ENCODE assay signal across 8 cellular contexts in the genomic region with DNA sequence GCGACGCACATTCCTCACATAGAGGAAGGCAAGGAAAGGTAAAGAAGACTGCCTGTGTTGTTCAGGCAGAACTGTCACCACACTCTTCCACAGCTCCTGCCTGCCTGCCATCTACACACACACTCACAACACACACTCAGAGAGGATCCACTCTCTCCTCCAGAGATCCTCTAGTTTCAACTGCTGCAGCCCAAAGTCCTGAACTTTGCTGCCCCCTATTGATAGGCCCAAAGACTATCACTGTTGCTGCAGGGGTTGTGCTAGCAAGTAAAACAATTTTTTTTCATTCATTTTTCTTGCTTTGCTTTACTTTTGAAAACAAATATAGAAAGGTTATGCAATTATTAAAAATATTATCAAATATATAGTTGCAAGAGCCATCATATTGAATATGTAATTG. TPM values are rescaled to one million over a fixed set of nuclear protein-coding genes. Genes with fewer than 3 reads are reported as not detected.
DNase-seq lines count a peak whose midpoint lies in the region; ATAC-seq, FAIRE-seq and TF ChIP-seq lines count a peak whose summit lies in the region.

No MANE protein-coding gene starts in this region.

- no peak overlapping the region for H3K4me3 Mint-ChIP-seq in glutamatergic neuron (ENCODE audit: unreplicated experiment)

- peaks cover 2% of the 10 kb centered on the region for H3K9me3 Mint-ChIP-seq in glutamatergic neuron (ENCODE audit: unreplicated experiment)

- no peak overlapping the region for H3K27ac Mint-ChIP-seq in glutamatergic neuron (ENCODE audit: unreplicated experiment)

- H3K4me1 Mint-ChIP-seq in glutamatergic neuron (ENCODE audit: low read depth, unreplicated experiment) = no peaks in the 10 kb centered on the region

- TF ChIP-seq POLR2A in GM12891 (IDR thresholded peaks at IDR 0.05; ENCODE audit: low read depth, low read length) = no peak

- peaks cover 4% of the 10 kb centered on the region for H3K36me3 Mint-ChIP-seq in glutamatergic neuron (ENCODE audit: unreplicated experiment)

- no peak for ATAC-seq in HG02678 (IDR thresholded peaks at IDR 0.05; ENCODE audit: unreplicated experiment)

- TF ChIP-seq CTCF in WI38 (IDR thresholded peaks at IDR 0.05; ENCODE audit: low read depth, low read length) = peak; percentile 62
- TF ChIP-seq CTCF in glutamatergic neuron (IDR thresholded peaks at IDR 0.05; ENCODE audit: partially characterized antibody, unreplicated experiment) = peak; percentile 75

- DNase-seq in AML-193 (lab: John Stamatoyannopoulos, UW) (peak; percentile 34 to 67), GM12891 (ENCODE audit: insufficient read length, low spot score) (no peak), NCI-H2029 (lab: John Stamatoyannopoulos, UW) (peak; percentile 16), glutamatergic neuron (peak; percentile 53), renal cortical epithelial cell (ENCODE audit: low read depth) (peak; percentile 59), GM19240 (ENCODE audit: insufficient read length, low spot score) (no peak)

- peak; percentile 71 for FAIRE-seq in GM12891 (lab: Jason Lieb, UNC)

- H3K4me3 ChIP-seq in WI38 (ENCODE audit: low read depth, low read length) = no peak overlapping the region

- peaks cover 2% of the 10 kb centered on the region for H3K27me3 Mint-ChIP-seq in glutamatergic neuron (ENCODE audit: unreplicated experiment)

TF ChIP-seq in GM12891, 5 proteins besides CTCF, POLR2A, EP300 and RAD21:
- TF ChIP-seq PAX5 (IDR thresholded peaks at IDR 0.05; ENCODE audit: insufficient read depth, low read length, severe bottlenecking) (no peak), TAF1 (IDR thresholded peaks at IDR 0.05; ENCODE audit: low read depth, low read length) (no peak), POLR2AphosphoS5 (IDR thresholded peaks at IDR 0.05; ENCODE audit: low read depth, low read length) (no peak), SPI1 (IDR thresholded peaks at IDR 0.05; ENCODE audit: low read depth, low read length) (no peak), POU2F2 (IDR thresholded peaks at IDR 0.05; ENCODE audit: low read depth, low read length) (no peak)

RNA-seq across cellular contexts. Expression of gene CFAP90, which starts 5.9 kb away (rescaled TPM):
- not detected for polyA plus RNA-seq in GM12891 (2012; ENCODE audit: low read depth, missing spikeins)
- total RNA-seq in glutamatergic neuron (ENCODE audit: unreplicated experiment) = not detected
- 0.55 TPM in 1 of 2 replicates, not detected in the other for total RNA-seq in renal cortical epithelial cell

RNA-seq across cellular contexts. Expression of gene FASTKD3, which starts 12.0 kb away (rescaled TPM):
- polyA plus RNA-seq in GM12891 (2012; ENCODE audit: low read depth, missing spikeins) = 7.6 TPM
- total RNA-seq in glutamatergic neuron (ENCODE audit: unreplicated experiment) = 7.4 TPM
- 14.8 and 19.6 TPM in 2 replicates for total RNA-seq in renal cortical epithelial cell

RNA-seq across cellular contexts. Expression of gene MTRR, which starts 12.1 kb away (rescaled TPM):
- 28.2 TPM for polyA plus RNA-seq in GM12891 (2012; ENCODE audit: low read depth, missing spikeins)
- total RNA-seq in glutamatergic neuron (ENCODE audit: unreplicated experiment) (37.9 TPM), renal cortical epithelial cell (38.7 and 46.7 TPM in 2 replicates)

Comparison
In these comparisons a context has a peak if more than half of its experiments do, and no peak if none do; other contexts are left out.
1. DNase-seq: peak in AML-193 (2 of 2), NCI-H2029 (single experiment), glutamatergic neuron (single experiment) and renal cortical epithelial cell (single experiment); none in GM12891 (single experiment) and GM19240 (single experiment).